ENCODE assay signal across 19 cellular contexts in the genomic region with DNA sequence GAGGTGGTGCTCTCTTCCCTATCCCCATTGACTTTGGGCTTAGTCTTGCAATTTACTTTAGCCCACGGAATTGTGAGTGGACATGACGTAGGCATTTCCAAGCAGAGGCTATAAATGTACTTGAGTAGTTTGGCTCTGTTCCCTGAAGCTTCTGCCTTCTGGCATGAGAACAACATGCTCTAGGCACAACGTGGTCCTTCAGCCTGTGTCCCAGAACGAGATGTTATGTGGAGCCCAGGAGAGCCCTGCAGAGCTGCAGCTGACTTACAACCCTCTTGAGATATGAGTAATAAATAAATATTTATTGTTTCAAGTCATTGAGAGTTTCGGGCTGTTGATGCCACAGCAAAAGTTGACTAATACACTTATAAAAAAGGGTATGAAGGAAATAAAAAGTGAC.
DNase-seq lines count a peak whose midpoint lies in the region; ATAC-seq, FAIRE-seq and TF ChIP-seq lines count a peak whose summit lies in the region.
"Had no signal": no experiment of that assay in that cellular context is flagged by ENCODE, and none has a peak within 500 bp of the region (broad histone marks: within the 10 kb centered on the region; RNA-seq: fewer than 3 reads in every experiment).

No MANE protein-coding gene starts in this region.

- no peaks in the 10 kb centered on the region for H3K36me3 Mint-ChIP-seq in stimulated activated effector memory CD8-positive, alpha-beta T cell treated with anti-CD3 and anti-CD28 coated beads, Interleukin-12 subunit alpha, Interleukin-12 subunit beta, amount 100 ng/mL, for 72 hours
- H3K36me3 Mint-ChIP-seq: activated naive CD8-positive, alpha-beta T cell; memory B cell; neural progenitor cell had no signal

- H3K4me3 Mint-ChIP-seq in stimulated activated effector memory CD8-positive, alpha-beta T cell treated with anti-CD3 and anti-CD28 coated beads, Interleukin-12 subunit alpha, Interleukin-12 subunit beta, amount 100 ng/mL, for 72 hours: no peak overlapping the region
- H3K4me3 Mint-ChIP-seq: activated naive CD8-positive, alpha-beta T cell; memory B cell; neural progenitor cell had no signal

- ATAC-seq in mucosa of descending colon: peak; percentile 48
- no peak for ATAC-seq in stimulated activated effector memory CD8-positive, alpha-beta T cell treated with anti-CD3 and anti-CD28 coated beads, Interleukin-12 subunit alpha, Interleukin-12 subunit beta, amount 100 ng/mL, for 72 hours
- ATAC-seq: stimulated activated naive CD8-positive, alpha-beta T cell treated with anti-CD3 and anti-CD28 coated beads, Interleukin-15, Interleukin-2, amounts not matched to agents 100 U/mL and 50 U/mL, for 24 hours had no signal

- CTCF ChIA-PET in AG04449 (lab: Yijun Ruan, JAX): no interaction called here

- no peak for FAIRE-seq in frontal cortex (lab: Jason Lieb, UNC)

- H3K27ac ChIP-seq in coronary artery: no peak overlapping the region
- H3K27ac ChIP-seq: neural progenitor cell had no signal

- no peak overlapping the region for H3K27ac Mint-ChIP-seq in stimulated activated effector memory CD8-positive, alpha-beta T cell treated with anti-CD3 and anti-CD28 coated beads, Interleukin-12 subunit alpha, Interleukin-12 subunit beta, amount 100 ng/mL, for 72 hours
- H3K27ac Mint-ChIP-seq: activated naive CD8-positive, alpha-beta T cell; memory B cell; neural progenitor cell had no signal

- in situ Hi-C loops in GM13976 (cut with MboI; ENCODE audit: low sequenced_read_pairs, unreplicated experiment): loop anchor here (25.0 kb wide), 1 partner anchor 104 kb away; a partner anchor contains a TSS

- TF ChIP-seq POLR2A in erythroblast (IDR thresholded peaks at IDR 0.05; ENCODE audit: low read length): no peak

- H3K4me3 ChIP-seq in AG04449 (ENCODE audit: low read depth, low read length): no peak overlapping the region
- no peak overlapping the region for H3K4me3 ChIP-seq in coronary artery
- no peak overlapping the region for H3K4me3 ChIP-seq in mucosa of descending colon
- H3K4me3 ChIP-seq: neural progenitor cell, smooth muscle cell had no signal

- H3K4me1 ChIP-seq in mucosa of descending colon (ENCODE audit: low read depth): no peaks in the 10 kb centered on the region
- H3K4me1 ChIP-seq: neural progenitor cell had no signal

- peak; percentile 16 for DNase-seq in AG04449 (ENCODE audit: low read depth, low spot score)
- peak; percentile 17 for DNase-seq in GM04504 (ENCODE audit: low read depth)
- peak; percentile 49 for DNase-seq in coronary artery (ENCODE audit: low spot score)
- DNase-seq in mucosa of descending colon: peak in 1 of 3 donors; percentile 10
- no peak for DNase-seq in frontal cortex (ENCODE audit: low spot score in 2 of 2)
- DNase-seq in stimulated activated effector memory CD8-positive, alpha-beta T cell treated with anti-CD3 and anti-CD28 coated beads, Interleukin-12 subunit alpha, Interleukin-12 subunit beta, amount 100 ng/mL, for 72 hours (ENCODE audit: low spot score in 2 of 2): no peak
- no peak for DNase-seq in GM13976 (ENCODE audit: low spot score)
- DNase-seq in erythroblast (lab: John Stamatoyannopoulos, UW): no peak
- DNase-seq: activated T-cell treated with anti-CD3 and anti-CD28 coated beads for 4 hours; AML-193; DND-41; NCI-H2081; RPMI8226; stimulated activated naive CD8-positive, alpha-beta T cell treated with anti-CD3 and anti-CD28 coated beads, Interleukin-15, Interleukin-2, amounts not matched to agents 100 U/mL and 50 U/mL, for 24 hours; T-helper 1 cell had no signal

- POLR2A ChIA-PET in AG04449 (lab: Yijun Ruan, JAX): no interaction called here

- peaks cover 7% of the 10 kb centered on the region for H3K9me3 Mint-ChIP-seq in stimulated activated effector memory CD8-positive, alpha-beta T cell treated with anti-CD3 and anti-CD28 coated beads, Interleukin-12 subunit alpha, Interleukin-12 subunit beta, amount 100 ng/mL, for 72 hours
- H3K9me3 Mint-ChIP-seq: neural progenitor cell had no signal

- H3K9me3 ChIP-seq in mucosa of descending colon: no peaks in the 10 kb centered on the region

- H3K36me3 ChIP-seq in mucosa of descending colon (ENCODE audit: low read depth): no peaks in the 10 kb centered on the region
- H3K36me3 ChIP-seq: neural progenitor cell had no signal

- no peak for TF ChIP-seq CTCF in AG04449 (IDR thresholded peaks at IDR 0.05; ENCODE audit: insufficient read depth, low read length, missing control alignments)
- TF ChIP-seq CTCF in coronary artery (IDR thresholded peaks at IDR 0.05): no peak
- TF ChIP-seq CTCF in mucosa of descending colon (IDR thresholded peaks at IDR 0.05): no peak
- no peak for TF ChIP-seq CTCF in GM13976 (IDR thresholded peaks at IDR 0.05; ENCODE audit: borderline replicate concordance, control extremely low read depth, extremely low read depth, insufficient read depth, missing control alignments)

- no peaks in the 10 kb centered on the region for H3K4me1 Mint-ChIP-seq in stimulated activated effector memory CD8-positive, alpha-beta T cell treated with anti-CD3 and anti-CD28 coated beads, Interleukin-12 subunit alpha, Interleukin-12 subunit beta, amount 100 ng/mL, for 72 hours
- H3K4me1 Mint-ChIP-seq: memory B cell, neural progenitor cell had no signal

- intact Hi-C loops in mucosa of descending colon (cut with DNase I, micrococcal nuclease): no loop called here

Comparison
In these comparisons a context has a peak if more than half of its experiments do, and no peak if none do; other contexts are left out.
1. DNase-seq: peak in AG04449 (single experiment), GM04504 (single experiment) and coronary artery (single experiment); none in frontal cortex (0 of 2), stimulated activated effector memory CD8-positive, alpha-beta T cell treated with anti-CD3 and anti-CD28 coated beads, Interleukin-12 subunit alpha, Interleukin-12 subunit beta, amount 100 ng/mL, for 72 hours (0 of 2), GM13976 (single experiment) and erythroblast (0 of 2).